ENCODE assay signal across 10 cellular contexts in the genomic region with DNA sequence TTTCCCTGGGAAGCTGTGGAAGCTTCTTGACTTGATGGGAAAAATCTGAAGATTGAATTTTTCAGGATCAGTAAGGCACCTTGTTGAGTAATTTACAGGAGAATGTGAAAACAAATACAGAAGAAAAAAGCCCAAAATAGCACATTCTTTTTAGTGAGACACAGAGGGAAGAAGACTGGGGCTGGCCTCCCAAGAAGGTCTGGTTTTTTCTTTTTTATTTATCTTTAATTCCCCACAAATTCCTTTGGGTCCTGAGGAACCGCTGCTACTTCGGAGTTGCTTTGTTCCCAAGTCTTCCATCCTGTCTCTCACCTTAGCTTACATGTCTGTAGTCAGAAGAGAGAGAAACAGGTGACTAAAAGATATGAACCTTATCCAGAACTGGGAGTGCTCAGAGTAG.
"Had no signal": no experiment of that assay in that cellular context is flagged by ENCODE, and none has a peak within 500 bp of the region (broad histone marks: within the 10 kb centered on the region; RNA-seq: fewer than 3 reads in every experiment).

No MANE protein-coding gene starts in this region.

- H3K4me3 ChIP-seq: HAP-1, K562 had no signal

- H3K4me1 ChIP-seq: HAP-1 had no signal

- FAIRE-seq: H54, HTR-8/SVneo, K562 had no signal

- DNase-seq: GOT3, HFFc6, IMR-90, Kasumi-1, KG1 had no signal

- ATAC-seq: HCT116, K562 had no signal

- H3K27ac Mint-ChIP-seq: HFFc6 had no signal

- H3K9me3 ChIP-seq: HAP-1 had no signal

- H3K4me3 Mint-ChIP-seq: HFFc6 had no signal

- H3K36me3 ChIP-seq: HAP-1 had no signal

- H3K9me3 Mint-ChIP-seq: HFFc6 had no signal
